ENCODE assay signal across 1 cellular context in genomic region chr1:12047120-12047876, GRCh38.
TF ChIP-seq lines count a peak whose summit lies in the region.

No MANE protein-coding gene starts in this region.

TF ChIP-seq in K562, 482 proteins besides CTCF, POLR2A, EP300 and RAD21:
- TF ChIP-seq ZNF395 (CRISPR knock-in tag; IDR thresholded peaks at IDR 0.05) (0 out of 2 replicates have a peak, but pooled peaks have one; percentile 29), RBBP5 (IDR thresholded peaks at IDR 0.05; ENCODE audit: borderline replicate concordance, insufficient read depth, low read length, poor library complexity, severe bottlenecking) (no peak), CREB1 (IDR thresholded peaks at IDR 0.05) (0 out of 2 replicates have a peak, but pooled peaks have one; percentile 54), CREB1 (CRISPR knock-in tag; IDR thresholded peaks at IDR 0.05) (peak; percentile 24; the same call in 1 of the 2 replicates), TAF1 (IDR thresholded peaks at IDR 0.05; ENCODE audit: control insufficient read depth, extremely low read depth, insufficient read depth, low read length, severe bottlenecking) (no peak), ZBTB33 (CRISPR knock-in tag; IDR thresholded peaks at IDR 0.05) (peak; percentile 49; the same call in 1 of the 2 replicates), E2F4 (CRISPR knock-in tag; IDR thresholded peaks at IDR 0.05; ENCODE audit: low read depth) (no peak), CREB3 (tag; conservative IDR thresholded peaks at IDR 0.05; ENCODE audit: low read depth) (no peak), JUND (IDR thresholded peaks at IDR 0.05; ENCODE audit: borderline replicate concordance, low read depth, low read length) (0 out of 2 replicates have a peak, but pooled peaks have one; percentile 12), JUND (tag; IDR thresholded peaks at IDR 0.05; ENCODE audit: borderline replicate concordance, low read depth, low read length) (no peak; the same call in 2 of the 3 replicates), ATF3 (IDR thresholded peaks at IDR 0.05) (peak; percentile 87), ATF3 (CRISPR knock-in tag; conservative IDR thresholded peaks at IDR 0.05) (no peak), CREM (IDR thresholded peaks at IDR 0.05; ENCODE audit: low read depth) (peak; percentile 66), BHLHE40 (IDR thresholded peaks at IDR 0.05; ENCODE audit: low read length) (peak; percentile 54; the same call in 1 of the 2 replicates), ATF7 (IDR thresholded peaks at IDR 0.05) (peak; percentile 74), ATF1 (CRISPR knock-in tag; IDR thresholded peaks at IDR 0.05) (no peak), ATF1 (tag; IDR thresholded peaks at IDR 0.05) (peak; percentile 73), TFAP4 (CRISPR knock-in tag; IDR thresholded peaks at IDR 0.05; ENCODE audit: borderline replicate concordance) (peak; percentile 59; the same call in 1 of the 2 replicates), EGR1 (conservative IDR thresholded peaks at IDR 0.05) (peak; percentile 33; the same call in 1 of the 2 replicates), SP1 (CRISPR knock-in tag; IDR thresholded peaks at IDR 0.05) (no peak), SREBF1 (IDR thresholded peaks at IDR 0.05; ENCODE audit: borderline replicate concordance, low read depth, low read length) (no peak), KDM1A (IDR thresholded peaks at IDR 0.05) (peak in 1 of 2 experiments; percentile 33; a peak in 1 of 4 replicates), ZHX1 (conservative IDR thresholded peaks at IDR 0.05; ENCODE audit: low read length) (no peak), ZNF507 (tag; conservative IDR thresholded peaks at IDR 0.05) (no peak), ZNF584 (CRISPR knock-in tag; IDR thresholded peaks at IDR 0.05; ENCODE audit: low read depth) (no peak), TAF15 (IDR thresholded peaks at IDR 0.05; ENCODE audit: low read depth, low read length) (no peak)
